ENCODE assay signal across 1 cellular context in the genomic region with DNA sequence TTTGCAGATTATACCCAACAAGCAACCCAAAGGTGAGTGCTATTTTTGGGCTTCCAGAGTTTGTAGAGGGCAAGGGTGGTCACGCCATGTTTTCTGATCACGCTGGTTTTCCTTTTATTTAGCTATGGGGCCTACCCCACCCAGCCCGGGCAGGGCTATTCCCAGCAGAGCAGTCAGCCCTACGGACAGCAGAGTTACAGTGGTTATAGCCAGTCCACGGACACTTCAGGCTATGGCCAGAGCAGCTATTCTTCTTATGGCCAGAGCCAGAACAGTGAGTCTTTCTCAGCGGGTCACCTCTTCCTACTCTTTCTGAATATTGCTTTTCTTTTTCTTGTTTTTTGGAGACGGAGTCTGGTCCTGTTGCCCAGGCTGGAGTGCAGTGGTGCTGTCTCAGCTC.
A peak's percentile ranks its signal among the peaks of the same experiment; 100 is the strongest.
TF ChIP-seq lines count a peak whose summit lies in the region.

No MANE protein-coding gene starts in this region.

TF ChIP-seq in K562, 482 proteins besides CTCF, POLR2A, EP300 and RAD21:
- TF ChIP-seq, protein P1, sequence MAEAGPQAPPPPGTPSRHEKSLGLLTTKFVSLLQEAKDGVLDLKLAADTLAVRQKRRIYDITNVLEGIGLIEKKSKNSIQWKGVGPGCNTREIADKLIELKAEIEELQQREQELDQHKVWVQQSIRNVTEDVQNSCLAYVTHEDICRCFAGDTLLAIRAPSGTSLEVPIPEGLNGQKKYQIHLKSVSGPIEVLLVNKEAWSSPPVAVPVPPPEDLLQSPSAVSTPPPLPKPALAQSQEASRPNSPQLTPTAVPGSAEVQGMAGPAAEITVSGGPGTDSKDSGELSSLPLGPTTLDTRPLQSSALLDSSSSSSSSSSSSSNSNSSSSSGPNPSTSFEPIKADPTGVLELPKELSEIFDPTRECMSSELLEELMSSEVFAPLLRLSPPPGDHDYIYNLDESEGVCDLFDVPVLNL (CRISPR knock-in tag; IDR thresholded peaks at IDR 0.05; ENCODE audit: low read depth): no peak
- TF ChIP-seq NFE2L1 (tag; IDR thresholded peaks at IDR 0.05; ENCODE audit: borderline replicate concordance, low read depth) (no peak), RB1 (IDR thresholded peaks at IDR 0.05; ENCODE audit: low read depth) (no peak), FOXJ3 (CRISPR knock-in tag; IDR thresholded peaks at IDR 0.05) (no peak)
- TF ChIP-seq, protein P2, sequence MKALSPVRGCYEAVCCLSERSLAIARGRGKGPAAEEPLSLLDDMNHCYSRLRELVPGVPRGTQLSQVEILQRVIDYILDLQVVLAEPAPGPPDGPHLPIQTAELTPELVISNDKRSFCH (CRISPR knock-in tag; IDR thresholded peaks at IDR 0.05): no peak
- TF ChIP-seq, protein P2 (tag; IDR thresholded peaks at IDR 0.05): 0 out of 2 replicates have a peak, but pooled peaks have one; percentile 25
